In genomic region chr1:7573481-7573880, GRCh38 we compare ENCODE assay signal across 2 cellular contexts.
TF ChIP-seq lines count a peak whose summit lies in the region.

No MANE protein-coding gene starts in this region.

TF ChIP-seq in K562, 482 proteins besides CTCF, POLR2A, EP300 and RAD21 (continued from another document):
- peak; percentile 56 for TF ChIP-seq ATF3 (IDR thresholded peaks at IDR 0.05)
- TF ChIP-seq ATF3 (CRISPR knock-in tag; conservative IDR thresholded peaks at IDR 0.05): no peak
- TF ChIP-seq NFE2 (IDR thresholded peaks at IDR 0.05; ENCODE audit: low read depth): no peak

TF ChIP-seq in liver, 16 proteins besides CTCF, POLR2A, EP300 and RAD21 (continued from another document):
- no peak for TF ChIP-seq YY1 (IDR thresholded peaks at IDR 0.05)
